In genomic region chr5:20974423-20974822, GRCh38 we compare ENCODE assay signal across 1 cellular context.
TF ChIP-seq lines count a peak whose summit lies in the region.

No MANE protein-coding gene starts in this region.

TF ChIP-seq in SK-N-SH treated with all-trans-retinoic acid at 6 μM for 48 hours, 23 proteins besides CTCF, POLR2A, EP300 and RAD21 (continued from another document):
- TF ChIP-seq ZFP30 (CRISPR knock-in tag; IDR thresholded peaks at IDR 0.05) (no peak), ZNF565 (CRISPR knock-in tag; conservative IDR thresholded peaks at IDR 0.05; ENCODE audit: low read depth) (no peak), ARNTL (CRISPR knock-in tag; IDR thresholded peaks at IDR 0.05; ENCODE audit: borderline replicate concordance, low read depth) (no peak), GLIS3 (CRISPR knock-in tag; IDR thresholded peaks at IDR 0.05) (no peak), ZC3H10 (CRISPR knock-in tag; IDR thresholded peaks at IDR 0.05) (no peak), ISL1 (CRISPR knock-in tag; IDR thresholded peaks at IDR 0.05) (no peak), BACH2 (CRISPR knock-in tag; IDR thresholded peaks at IDR 0.05; ENCODE audit: borderline replicate concordance) (no peak), TSHZ2 (CRISPR knock-in tag; IDR thresholded peaks at IDR 0.05) (no peak)
TF ChIP-seq in SK-N-SH treated with all-trans-retinoic acid at 6 μM for 48 hours: peak in this region for 0.
